ENCODE assay signal across 15 cellular contexts in the genomic region with DNA sequence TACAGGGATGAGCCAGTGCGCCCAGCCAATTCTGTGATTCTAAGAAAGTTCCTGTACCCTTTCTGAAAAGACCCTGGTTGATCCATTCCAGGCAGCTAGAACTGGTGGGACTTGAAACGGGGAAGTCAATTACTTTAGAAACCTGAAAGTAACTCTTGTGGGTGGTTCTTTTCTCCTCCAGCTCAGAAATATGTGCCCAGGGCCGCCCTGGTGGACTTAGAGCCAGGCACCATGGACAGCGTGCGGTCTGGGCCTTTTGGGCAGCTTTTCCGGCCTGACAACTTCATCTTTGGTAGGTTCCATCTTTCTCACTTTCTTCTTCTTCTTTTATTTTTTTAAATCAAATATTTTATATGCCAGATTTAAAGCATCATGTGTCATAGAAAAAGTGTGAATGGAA. TPM values are rescaled to one million over a fixed set of nuclear protein-coding genes. Genes with fewer than 3 reads are reported as not detected.
DNase-seq lines count a peak whose midpoint lies in the region; ATAC-seq and TF ChIP-seq lines count a peak whose summit lies in the region.
"Had no signal": no experiment of that assay in that cellular context is flagged by ENCODE, and none has a peak within 500 bp of the region (broad histone marks: within the 10 kb centered on the region; RNA-seq: fewer than 3 reads in every experiment).

No MANE protein-coding gene starts in this region.

- H3K4me1 Mint-ChIP-seq in endodermal cell (peaks cover 19% of the 10 kb centered on the region), neural crest cell (peaks cover 25% of the 10 kb centered on the region)
- peaks cover 14% of the 10 kb centered on the region for H3K4me1 Mint-ChIP-seq in CD8-positive, alpha-beta T cell (ENCODE audit: low read depth)

- H3K9me3 Mint-ChIP-seq in endodermal cell: peaks cover 17% of the 10 kb centered on the region
- H3K9me3 Mint-ChIP-seq in neural crest cell: peaks cover 7% of the 10 kb centered on the region
- peaks cover 9% of the 10 kb centered on the region for H3K9me3 Mint-ChIP-seq in CD8-positive, alpha-beta T cell

- H3K27me3 ChIP-seq in ACC112 (ENCODE audit: insufficient read depth, low read length) (no peaks in the 10 kb centered on the region), endodermal cell (ENCODE audit: control insufficient read depth, insufficient read depth, low read length, poor library complexity, severe bottlenecking) (peaks cover 18% of the 10 kb centered on the region), left lung (peaks cover 0 to 42% of the 10 kb centered on the region in 2 donors)
- peaks cover 6% of the 10 kb centered on the region for H3K27me3 ChIP-seq in CD8-positive, alpha-beta T cell (ENCODE audit: insufficient read depth, low read length)

- POLR2A ChIA-PET in HEK293 (lab: Yijun Ruan, JAX): interaction anchor here (1.2 kb wide), 1 partner anchor 17 kb away, joined by 3 read pairs; no protein-coding TSS in a partner anchor
- POLR2A ChIA-PET in CD8-positive, alpha-beta T cell (lab: Charles Lee): no interaction called here

- H3K36me3 Mint-ChIP-seq in endodermal cell (ENCODE audit: low read depth) (peaks cover 45% of the 10 kb centered on the region), neural crest cell (ENCODE audit: low read depth) (peaks cover 35% of the 10 kb centered on the region)
- H3K36me3 Mint-ChIP-seq in CD8-positive, alpha-beta T cell: no peaks in the 10 kb centered on the region

- TF ChIP-seq CTCF in HEK293 (tag by site-specific recombination; IDR thresholded peaks at IDR 0.05) (no peak), endodermal cell (conservative IDR thresholded peaks at IDR 0.05) (no peak), neural crest cell (conservative IDR thresholded peaks at IDR 0.05) (no peak), left lung (IDR thresholded peaks at IDR 0.05) (no peak)
- no peak for TF ChIP-seq CTCF in CD8-positive, alpha-beta T cell (IDR thresholded peaks at IDR 0.05)

- H3K36me3 ChIP-seq in ACC112 (ENCODE audit: insufficient read depth, low read length): peaks cover 60% of the 10 kb centered on the region
- H3K36me3 ChIP-seq in HEK293 (ENCODE audit: control insufficient read depth in 2 of 2, insufficient read depth in 1 of 2, low read length in 2 of 2): peaks cover 30 to 54% of the 10 kb centered on the region in 2 experiments
- H3K36me3 ChIP-seq in endodermal cell (ENCODE audit: control insufficient read depth, insufficient read depth, low read length): peaks cover 61% of the 10 kb centered on the region
- H3K36me3 ChIP-seq in left lung: peaks cover 0 to 55% of the 10 kb centered on the region in 2 donors
- no peaks in the 10 kb centered on the region for H3K36me3 ChIP-seq in CD8-positive, alpha-beta T cell (ENCODE audit: insufficient read depth, low read length)

- H3K4me1 ChIP-seq in ACC112 (ENCODE audit: control insufficient read depth, insufficient read depth, low read length, unreplicated experiment): peaks cover 55% of the 10 kb centered on the region
- H3K4me1 ChIP-seq in HEK293 (ENCODE audit: control insufficient read depth, insufficient read depth, low read length): no peaks in the 10 kb centered on the region
- H3K4me1 ChIP-seq in endodermal cell (ENCODE audit: control insufficient read depth, insufficient read depth, low read length): peaks cover 8% of the 10 kb centered on the region
- peaks cover 8 to 46% of the 10 kb centered on the region in 2 donors for H3K4me1 ChIP-seq in left lung
- no peaks in the 10 kb centered on the region for H3K4me1 ChIP-seq in CD8-positive, alpha-beta T cell (ENCODE audit: insufficient read depth, low read length)

- H3K27ac ChIP-seq in ACC112 (ENCODE audit: low read depth, low read length) (peak overlapping the region; percentile 38; the same call in 1 of the 2 replicates), HEK293 (ENCODE audit: extremely low read depth, low read depth, low read length) (no peak overlapping the region), endodermal cell (ENCODE audit: low read depth, low read length) (no peak overlapping the region), left lung (no peak overlapping the region)
- H3K27ac ChIP-seq in CD8-positive, alpha-beta T cell (ENCODE audit: low read depth, low read length): no peak overlapping the region
- H3K27ac ChIP-seq: HL-60, spleen had no signal

- H3K27me3 Mint-ChIP-seq in endodermal cell (ENCODE audit: insufficient read depth) (peaks cover 24% of the 10 kb centered on the region), neural crest cell (ENCODE audit: low read depth) (peaks cover 26% of the 10 kb centered on the region)
- peaks cover 32% of the 10 kb centered on the region for H3K27me3 Mint-ChIP-seq in CD8-positive, alpha-beta T cell (ENCODE audit: low read depth)

- peak overlapping the region; percentile 98 for H3K4me3 ChIP-seq in ACC112 (ENCODE audit: low read depth, low read length)
- H3K4me3 ChIP-seq in HEK293 (ENCODE audit: low read depth, low read length): no peak overlapping the region
- H3K4me3 ChIP-seq in endodermal cell (ENCODE audit: low read length): peak overlapping the region; percentile 21
- H3K4me3 ChIP-seq in left lung: no peak overlapping the region
- no peak overlapping the region for H3K4me3 ChIP-seq in CD8-positive, alpha-beta T cell (ENCODE audit: low read depth, low read length)

- DNase-seq in endodermal cell: no peak
- DNase-seq in neural crest cell (ENCODE audit: low read depth, low spot score): no peak
- no peak for DNase-seq in stimulated activated naive CD4-positive, alpha-beta T cell treated with Interleukin-2 at 50 U/mL for 16 hours (lab: John Stamatoyannopoulos, UW)
- no peak for DNase-seq in left lung
- DNase-seq in CD8-positive, alpha-beta T cell: no peak
- DNase-seq: activated naive CD4-positive, alpha-beta T cell treated with anti-CD3 and anti-CD28 coated beads for 36 hours; AML-193; hippocampal formation; NCI-H510A; spleen had no signal

- ATAC-seq in left lung (no peak), GM18909 (IDR thresholded peaks at IDR 0.05; ENCODE audit: poor library complexity, unreplicated experiment) (no peak)
- ATAC-seq in CD8-positive, alpha-beta T cell: no peak

- H3K9me3 ChIP-seq in HEK293 (ENCODE audit: control insufficient read depth, insufficient read depth, low read depth, low read length): no peaks in the 10 kb centered on the region
- H3K9me3 ChIP-seq in endodermal cell (ENCODE audit: control insufficient read depth, low read length): peaks cover 25% of the 10 kb centered on the region
- H3K9me3 ChIP-seq in left lung: peaks cover 0 to 13% of the 10 kb centered on the region in 2 donors
- no peaks in the 10 kb centered on the region for H3K9me3 ChIP-seq in CD8-positive, alpha-beta T cell (ENCODE audit: low read length)

- H3K79me2 ChIP-seq in ACC112 (ENCODE audit: control insufficient read depth, insufficient read depth, low read length, unreplicated experiment): peaks cover 88% of the 10 kb centered on the region

- H2AFZ ChIP-seq in ACC112 (ENCODE audit: low read length, unreplicated experiment): no peak overlapping the region

- 97 to 100% methylated on average over 1 to 6 of the region's 6 CpGs for WGBS in endodermal cell (ENCODE audit: insufficient coverage in 1 of 2, insufficient read length in 1 of 2), 2 experiments

- no peak overlapping the region for H3K4me3 Mint-ChIP-seq in endodermal cell
- H3K4me3 Mint-ChIP-seq in neural crest cell: peak overlapping the region; percentile 74
- no peak overlapping the region for H3K4me3 Mint-ChIP-seq in CD8-positive, alpha-beta T cell
- H3K4me3 Mint-ChIP-seq: activated naive CD4-positive, alpha-beta T cell treated with anti-CD3 and anti-CD28 coated beads for 36 hours had no signal

- intact Hi-C loops in left lung (cut with DNase I): no loop called here
- intact Hi-C loops in CD8-positive, alpha-beta T cell (cut with DNase I, micrococcal nuclease): no loop called here

- no peak overlapping the region for H3K27ac Mint-ChIP-seq in endodermal cell
- H3K27ac Mint-ChIP-seq in neural crest cell (ENCODE audit: unreplicated experiment): no peak overlapping the region
- H3K27ac Mint-ChIP-seq in CD8-positive, alpha-beta T cell: no peak overlapping the region
- H3K27ac Mint-ChIP-seq: activated naive CD4-positive, alpha-beta T cell treated with anti-CD3 and anti-CD28 coated beads for 36 hours had no signal

- CTCF ChIA-PET in HEK293 (lab: Yijun Ruan, JAX): interaction anchor here (0.7 to 12.6 kb wide), 3 partner anchors 17 to 39 kb away, joined by 4 to 101 read pairs (median 4); no protein-coding TSS in a partner anchor
- CTCF ChIA-PET in CD8-positive, alpha-beta T cell (lab: Charles Lee): no interaction called here

- no peak overlapping the region for H3K9ac ChIP-seq in endodermal cell (ENCODE audit: extremely low read depth, low read length, poor library complexity, severe bottlenecking)

TF ChIP-seq in HEK293, 187 proteins besides CTCF, POLR2A, EP300 and RAD21 (continues in another document):
- TF ChIP-seq, protein P1, sequence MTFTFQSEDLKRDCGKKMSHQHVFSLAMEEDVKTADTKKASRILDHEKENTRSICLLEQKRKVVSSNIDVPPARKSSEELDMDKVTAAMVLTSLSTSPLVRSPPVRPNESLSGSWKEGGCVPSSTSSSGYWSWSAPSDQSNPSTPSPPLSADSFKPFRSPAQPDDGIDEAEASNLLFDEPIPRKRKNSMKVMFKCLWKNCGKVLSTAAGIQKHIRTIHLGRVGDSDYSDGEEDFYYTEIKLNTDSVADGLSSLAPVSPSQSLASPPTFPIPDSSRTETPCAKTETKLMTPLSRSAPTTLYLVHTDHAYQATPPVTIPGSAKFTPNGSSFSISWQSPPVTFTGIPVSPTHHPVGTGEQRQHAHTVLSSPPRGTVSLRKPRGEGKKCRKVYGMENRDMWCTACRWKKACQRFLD (tag by site-specific recombination; IDR thresholded peaks at IDR 0.05): no peak

RNA-seq across cellular contexts. Expression of gene TUBB6, which starts 2.7 kb away (rescaled TPM):
- 10 to 100 TPM; 33.0 to 45.4 TPM for total RNA-seq in endodermal cell
- 103 TPM for polyA plus RNA-seq in endodermal cell (2013, experiment 1 of 2)
- 111 TPM for polyA plus RNA-seq in endodermal cell (2013, experiment 2 of 2)
- 77.8 and 81.8 TPM in 2 replicates for total RNA-seq in neural crest cell
- 100 to 1,000 TPM in 1 of 2 donors, 10 to 100 TPM in 1; 90.0 to 140 TPM for total RNA-seq in left lung
- total RNA-seq in CD8-positive, alpha-beta T cell: under 1 TPM; 0.60 to 0.94 TPM

RNA-seq across cellular contexts. Expression of gene CIDEA, which starts 56.6 kb away (rescaled TPM):
- not detected for total RNA-seq in endodermal cell
- polyA plus RNA-seq in endodermal cell (2013, experiment 1 of 2): not detected
- polyA plus RNA-seq in endodermal cell (2013, experiment 2 of 2): not detected
- total RNA-seq in neural crest cell: not detected in 2 replicates
- total RNA-seq in left lung: not detected
- total RNA-seq in CD8-positive, alpha-beta T cell: not detected
- total RNA-seq: activated naive CD4-positive, alpha-beta T cell treated with anti-CD3 and anti-CD28 coated beads for 36 hours; liver; spleen had no signal
- polyA plus RNA-seq: liver, spleen had no signal

Comparison
In these comparisons a context has a peak if more than half of its experiments do, and no peak if none do; other contexts are left out.
1. H3K4me3 ChIP-seq: peak in ACC112 (single experiment) and endodermal cell (single experiment); none in HEK293 (single experiment), left lung (0 of 2) and CD8-positive, alpha-beta T cell (single experiment).
2. RNA of gene TUBB6, which starts 2.7 kb away (total RNA-seq): 90.0 to 140 TPM in left lung, 77.8 to 81.8 TPM in neural crest cell and 33.0 to 45.4 TPM in endodermal cell; 0.60 to 0.94 TPM in CD8-positive, alpha-beta T cell; every median in the first group is over 10 times any median in the second.